ENCODE assay signal across 1 cellular context in genomic region chr17:63939401-63939800, GRCh38.
TF ChIP-seq lines count a peak whose summit lies in the region.

No MANE protein-coding gene starts in this region.

TF ChIP-seq in GM23338, 12 proteins besides CTCF, POLR2A, EP300 and RAD21:
- TF ChIP-seq POLR2AphosphoS5 (IDR thresholded peaks at IDR 0.05; ENCODE audit: low read depth) (0 out of 2 replicates have a peak, but pooled peaks have one; percentile 9), NANOG (IDR thresholded peaks at IDR 0.05; ENCODE audit: borderline replicate concordance) (no peak)
